23 cellular contexts compared by ENCODE assay signal in genomic region chr20:50280851-50281655, GRCh38.
A peak's percentile ranks its signal among the peaks of the same experiment; 100 is the strongest.
DNase-seq lines count a peak whose midpoint lies in the region; ATAC-seq, FAIRE-seq and TF ChIP-seq lines count a peak whose summit lies in the region.
"Had no signal": no experiment of that assay in that cellular context is flagged by ENCODE, and none has a peak within 500 bp of the region (broad histone marks: within the 10 kb centered on the region; RNA-seq: fewer than 3 reads in every experiment).

No MANE protein-coding gene starts in this region.

- ATAC-seq in GM12878: no peak
- ATAC-seq in GM21737 (IDR thresholded peaks at IDR 0.05; ENCODE audit: unreplicated experiment): no peak
- no peak for ATAC-seq in HG03469 (IDR thresholded peaks at IDR 0.05; ENCODE audit: unreplicated experiment)
- ATAC-seq: CD8-positive, alpha-beta T cell had no signal

- TF ChIP-seq POLR2A in GM12878 (IDR thresholded peaks at IDR 0.05; ENCODE audit: low read depth, low read length) (no peak), thyroid gland (IDR thresholded peaks at IDR 0.05) (no peak)

- H2AFZ ChIP-seq in GM12878 (ENCODE audit: control insufficient read depth, low read depth, low read length): no peak overlapping the region
- H2AFZ ChIP-seq: GM23248, PC-9 had no signal

- H3K36me3 ChIP-seq in GM12878 (ENCODE audit: control insufficient read depth in 2 of 2, insufficient read depth in 2 of 2, low read length in 1 of 2) (no peaks in the 10 kb centered on the region), thyroid gland (no peaks in the 10 kb centered on the region)
- H3K36me3 ChIP-seq: MG63 had no signal

- H3K27me3 Mint-ChIP-seq in nephron (ENCODE audit: low read depth): peaks cover 15% of the 10 kb centered on the region

- H3K4me1 ChIP-seq in GM12878 (ENCODE audit: control insufficient read depth, insufficient read depth, low read length) (peaks cover 16% of the 10 kb centered on the region), thyroid gland (peaks cover 64 to 71% of the 10 kb centered on the region in 2 donors)

- POLR2A ChIA-PET in GM12878 (lab: Charles Lee): no interaction called here

- H3K27ac ChIP-seq in GM12878 (ENCODE audit: control insufficient read depth, insufficient read depth) (no peak overlapping the region), thyroid gland (peak overlapping the region; percentile 97 to 99 (median 98))
- H3K27ac ChIP-seq: 22Rv1, GM23248, PC-9, SK-N-MC had no signal

- TF ChIP-seq EP300 in GM12878 (IDR thresholded peaks at IDR 0.05; ENCODE audit: borderline replicate concordance in 1 of 2, control insufficient read depth in 1 of 2, low read depth in 2 of 2, low read length in 2 of 2): no peak

- H3K27ac Mint-ChIP-seq in nephron: peak overlapping the region in 2 of 3 experiments; percentile 22 to 35
- H3K27ac Mint-ChIP-seq: CD8-positive, alpha-beta T cell had no signal

- no peaks in the 10 kb centered on the region for H3K9me3 ChIP-seq in GM12878 (replicated peaks; ENCODE audit: control insufficient read depth, insufficient read depth, low read length)
- H3K9me3 ChIP-seq in thyroid gland: no peaks in the 10 kb centered on the region
- H3K9me3 ChIP-seq: MG63 had no signal

- no peak overlapping the region for H3K4me3 Mint-ChIP-seq in nephron
- H3K4me3 Mint-ChIP-seq: CD8-positive, alpha-beta T cell had no signal

- no peak for FAIRE-seq in GM12878 (lab: Jason Lieb, UNC)
- FAIRE-seq: D721Med, G401.6, GM18507 had no signal

- no peaks in the 10 kb centered on the region for H3K79me2 ChIP-seq in GM12878 (ENCODE audit: control insufficient read depth, insufficient read depth, low read length)

- H3K36me3 Mint-ChIP-seq in nephron (ENCODE audit: low read depth): no peaks in the 10 kb centered on the region
- H3K36me3 Mint-ChIP-seq: CD8-positive, alpha-beta T cell had no signal

- no peak overlapping the region for H3K4me2 ChIP-seq in GM12878 (ENCODE audit: control insufficient read depth, insufficient read depth)
- H3K4me2 ChIP-seq: PC-9 had no signal

- TF ChIP-seq CTCF in GM12878 (IDR thresholded peaks at IDR 0.05 in 2 of 3, conservative IDR thresholded peaks at IDR 0.05 in 1 of 3; ENCODE audit: control insufficient read depth in 2 of 3, extremely low read depth in 1 of 3, insufficient read depth in 1 of 3, low read depth in 3 of 3, low read length in 3 of 3) (no peak), nephron (IDR thresholded peaks at IDR 0.05; ENCODE audit: unreplicated experiment in 3 of 3) (no peak), thyroid gland (IDR thresholded peaks at IDR 0.05) (no peak)

- RAD21 ChIA-PET in GM12878 (lab: Charles Lee; ENCODE audit: unreplicated experiment): no interaction called here

- intact Hi-C loops in GM12878 (cut with micrococcal nuclease; ENCODE audit: unreplicated experiment): loop anchor here (10.0 kb wide), 1 partner anchor 104 kb away; no protein-coding TSS in a partner anchor
- intact Hi-C loops in thyroid gland (cut with DNase I): loop anchor here (5.0 kb wide), 1 partner anchor 84 kb away; no protein-coding TSS in a partner anchor

- H3K27me3 ChIP-seq in GM12878 (replicated peaks in 1 of 2; ENCODE audit: control insufficient read depth in 2 of 2, insufficient read depth in 2 of 2, low read length in 1 of 2): no peaks in the 10 kb centered on the region; a peak in 1 of 4 replicates
- H3K27me3 ChIP-seq in thyroid gland: no peaks in the 10 kb centered on the region
- H3K27me3 ChIP-seq: MG63 had no signal

- no peak overlapping the region for H3K4me3 ChIP-seq in GM12878
- no peak overlapping the region for H3K4me3 ChIP-seq in thyroid gland (replicated peaks in 1 of 3)
- H3K4me3 ChIP-seq: GM23248, MG63, PC-9, SK-N-MC had no signal

- H3K9me3 Mint-ChIP-seq in nephron: no peaks in the 10 kb centered on the region
- H3K9me3 Mint-ChIP-seq: CD8-positive, alpha-beta T cell had no signal

- 43% methylated on average over 9 of the region's 9 CpGs for WGBS in GM12878 (ENCODE audit: insufficient coverage, insufficient replicate concordance, low lambda C conversion rate, missing lambda C conversion rate)
- 90% methylated on average over 9 of the region's 9 CpGs for WGBS in thyroid gland, 2 donors

- TF ChIP-seq RAD21 in GM12878 (IDR thresholded peaks at IDR 0.05; ENCODE audit: insufficient read depth, low read depth, low read length): no peak

- DNase-seq in NCI-H2171 treated with DMSO at 0.1 percent for 48 hours (lab: John Stamatoyannopoulos, UW) (peak; percentile 52), NCI-H2171 (lab: John Stamatoyannopoulos, UW) (no peak), GM12878 (ENCODE audit: low read depth, low spot score) (no peak), thyroid gland (no peak), nucleus accumbens (lab: John Stamatoyannopoulos, UW) (no peak)
- DNase-seq: CD8-positive, alpha-beta T cell; DMS79 treated with DMSO at 0.1 percent for 48 hours; GM23248; MG63; NCI-H1105; NCI-H1694 treated with DMSO at 0.1 percent for 48 hours; NCI-H2107; NCI-H345; NCI-H526; PC-9 had no signal

- in situ Hi-C loops in GM12878 (cut with MboI): no loop called here

- BruUV-seq in GM12878 (replicated peaks; lab: Mats Ljungman, UMichigan): no TSS peak

- no peak overlapping the region for H3K9ac ChIP-seq in GM12878 (ENCODE audit: control insufficient read depth, insufficient read depth, low read length)
- H3K9ac ChIP-seq: GM23248 had no signal

- SMC1A ChIA-PET in GM12878 (lab: Charles Lee; ENCODE audit: uncharacterized antibody, unreplicated experiment): no interaction called here

- peaks cover 30% of the 10 kb centered on the region for H3K4me1 Mint-ChIP-seq in nephron

- CTCF ChIA-PET in GM12878 (lab: Yijun Ruan, JAX): interaction anchor here (1.4 kb wide), 1 partner anchor 311 kb away, joined by 4 read pairs; no protein-coding TSS in a partner anchor

- H4K20me1 ChIP-seq in GM12878 (ENCODE audit: control insufficient read depth, insufficient read depth): no peaks in the 10 kb centered on the region

TF ChIP-seq in GM12878, 131 proteins besides CTCF, POLR2A, EP300 and RAD21:
- no peak for TF ChIP-seq MEF2A (IDR thresholded peaks at IDR 0.05; ENCODE audit: insufficient read depth, low read depth, low read length)
- TF ChIP-seq, protein P1, sequence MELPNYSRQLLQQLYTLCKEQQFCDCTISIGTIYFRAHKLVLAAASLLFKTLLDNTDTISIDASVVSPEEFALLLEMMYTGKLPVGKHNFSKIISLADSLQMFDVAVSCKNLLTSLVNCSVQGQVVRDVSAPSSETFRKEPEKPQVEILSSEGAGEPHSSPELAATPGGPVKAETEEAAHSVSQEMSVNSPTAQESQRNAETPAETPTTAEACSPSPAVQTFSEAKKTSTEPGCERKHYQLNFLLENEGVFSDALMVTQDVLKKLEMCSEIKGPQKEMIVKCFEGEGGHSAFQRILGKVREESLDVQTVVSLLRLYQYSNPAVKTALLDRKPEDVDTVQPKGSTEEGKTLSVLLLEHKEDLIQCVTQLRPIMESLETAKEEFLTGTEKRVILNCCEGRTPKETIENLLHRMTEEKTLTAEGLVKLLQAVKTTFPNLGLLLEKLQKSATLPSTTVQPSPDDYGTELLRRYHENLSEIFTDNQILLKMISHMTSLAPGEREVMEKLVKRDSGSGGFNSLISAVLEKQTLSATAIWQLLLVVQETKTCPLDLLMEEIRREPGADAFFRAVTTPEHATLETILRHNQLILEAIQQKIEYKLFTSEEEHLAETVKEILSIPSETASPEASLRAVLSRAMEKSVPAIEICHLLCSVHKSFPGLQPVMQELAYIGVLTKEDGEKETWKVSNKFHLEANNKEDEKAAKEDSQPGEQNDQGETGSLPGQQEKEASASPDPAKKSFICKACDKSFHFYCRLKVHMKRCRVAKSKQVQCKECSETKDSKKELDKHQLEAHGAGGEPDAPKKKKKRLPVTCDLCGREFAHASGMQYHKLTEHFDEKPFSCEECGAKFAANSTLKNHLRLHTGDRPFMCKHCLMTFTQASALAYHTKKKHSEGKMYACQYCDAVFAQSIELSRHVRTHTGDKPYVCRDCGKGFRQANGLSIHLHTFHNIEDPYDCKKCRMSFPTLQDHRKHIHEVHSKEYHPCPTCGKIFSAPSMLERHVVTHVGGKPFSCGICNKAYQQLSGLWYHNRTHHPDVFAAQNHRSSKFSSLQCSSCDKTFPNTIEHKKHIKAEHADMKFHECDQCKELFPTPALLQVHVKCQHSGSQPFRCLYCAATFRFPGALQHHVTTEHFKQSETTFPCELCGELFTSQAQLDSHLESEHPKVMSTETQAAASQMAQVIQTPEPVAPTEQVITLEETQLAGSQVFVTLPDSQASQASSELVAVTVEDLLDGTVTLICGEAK (IDR thresholded peaks at IDR 0.05; ENCODE audit: borderline replicate concordance): peak; percentile 77
- TF ChIP-seq CBX5 (IDR thresholded peaks at IDR 0.05; ENCODE audit: low read depth): no peak
- TF ChIP-seq, protein P2, sequence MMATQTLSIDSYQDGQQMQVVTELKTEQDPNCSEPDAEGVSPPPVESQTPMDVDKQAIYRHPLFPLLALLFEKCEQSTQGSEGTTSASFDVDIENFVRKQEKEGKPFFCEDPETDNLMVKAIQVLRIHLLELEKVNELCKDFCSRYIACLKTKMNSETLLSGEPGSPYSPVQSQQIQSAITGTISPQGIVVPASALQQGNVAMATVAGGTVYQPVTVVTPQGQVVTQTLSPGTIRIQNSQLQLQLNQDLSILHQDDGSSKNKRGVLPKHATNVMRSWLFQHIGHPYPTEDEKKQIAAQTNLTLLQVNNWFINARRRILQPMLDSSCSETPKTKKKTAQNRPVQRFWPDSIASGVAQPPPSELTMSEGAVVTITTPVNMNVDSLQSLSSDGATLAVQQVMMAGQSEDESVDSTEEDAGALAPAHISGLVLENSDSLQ (IDR thresholded peaks at IDR 0.05): no peak
